ENCODE assay signal across 8 cellular contexts in the genomic region with DNA sequence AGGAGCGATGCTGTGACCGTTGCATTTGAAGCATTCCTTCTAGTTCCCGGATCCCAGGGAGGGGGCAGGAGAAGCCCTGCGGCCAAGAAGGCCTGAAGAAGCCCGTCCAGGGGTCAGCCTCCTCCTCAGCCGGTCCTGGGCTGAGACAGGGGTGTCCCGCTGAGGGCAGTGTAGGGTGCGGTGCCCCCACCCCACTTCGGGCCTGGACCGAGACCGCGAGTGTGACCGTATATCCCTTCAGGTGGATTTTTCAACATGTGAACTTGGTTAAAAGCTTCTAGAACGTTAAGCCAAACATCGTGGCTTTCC. TPM values are rescaled to one million over a fixed set of nuclear protein-coding genes. Genes with fewer than 3 reads are reported as not detected.
DNase-seq lines count a peak whose midpoint lies in the region; ATAC-seq and TF ChIP-seq lines count a peak whose summit lies in the region.

No MANE protein-coding gene starts in this region.

- peak; percentile 10 for ATAC-seq in GM21723 (IDR thresholded peaks at IDR 0.05; ENCODE audit: unreplicated experiment)

- peaks cover 3% of the 10 kb centered on the region for H3K9me3 ChIP-seq in NT2/D1 (ENCODE audit: insufficient read depth, low read length)

- TF ChIP-seq CTCF in fibroblast of villous mesenchyme (IDR thresholded peaks at IDR 0.05; ENCODE audit: insufficient read depth, low read depth, low read length) = no peak

- peak overlapping the region; percentile 49 for H3K4me3 ChIP-seq in NT2/D1 (ENCODE audit: insufficient read length, low read depth)
- H3K4me3 ChIP-seq in fibroblast of villous mesenchyme (ENCODE audit: low read depth, low read length) = peak overlapping the region; percentile 59
- peak overlapping the region; percentile 21 to 44 (median 30) for H3K4me3 ChIP-seq in skin epidermis

- peak overlapping the region in 4 of 21 experiments; percentile 0 to 51 (median 28) for H3K27ac ChIP-seq in skin epidermis

- H3K36me3 ChIP-seq in NT2/D1 (ENCODE audit: insufficient read depth, insufficient read length, low read length) = no peaks in the 10 kb centered on the region

- peak overlapping the region; percentile 57 for H3K9ac ChIP-seq in NT2/D1 (ENCODE audit: insufficient read length, low read depth)

- peaks cover 8% of the 10 kb centered on the region for H3K4me1 ChIP-seq in NT2/D1 (ENCODE audit: insufficient read depth, insufficient read length)

- no peak for DNase-seq in NT2/D1 (ENCODE audit: low read depth, low spot score)
- DNase-seq in fibroblast of villous mesenchyme (ENCODE audit: low read depth) = peak; percentile 17
- no peak for DNase-seq in Ammon's horn (ENCODE audit: low spot score)
- DNase-seq in stimulated activated CD4-positive, alpha-beta T cell treated with anti-CD3 and anti-CD28 coated beads, Interleukin-4, amount 100 ng/mL, for 1 hour = no peak
- DNase-seq in NCI-H187 (lab: John Stamatoyannopoulos, UW) = no peak
- DNase-seq in activated CD4-positive, CD25-positive, alpha-beta regulatory T cell (lab: John Stamatoyannopoulos, UW) = no peak

- peaks cover 68% of the 10 kb centered on the region for H3K27me3 ChIP-seq in NT2/D1 (ENCODE audit: insufficient read depth, insufficient read length)

RNA-seq across cellular contexts. Expression of a gene that starts 2.8 kb away (rescaled TPM):
- total RNA-seq in fibroblast of villous mesenchyme = under 0.01 TPM in 1 of 2 replicates, not detected in the other
